Comparison of ENCODE assay signal across 3 cellular contexts in the genomic region with DNA sequence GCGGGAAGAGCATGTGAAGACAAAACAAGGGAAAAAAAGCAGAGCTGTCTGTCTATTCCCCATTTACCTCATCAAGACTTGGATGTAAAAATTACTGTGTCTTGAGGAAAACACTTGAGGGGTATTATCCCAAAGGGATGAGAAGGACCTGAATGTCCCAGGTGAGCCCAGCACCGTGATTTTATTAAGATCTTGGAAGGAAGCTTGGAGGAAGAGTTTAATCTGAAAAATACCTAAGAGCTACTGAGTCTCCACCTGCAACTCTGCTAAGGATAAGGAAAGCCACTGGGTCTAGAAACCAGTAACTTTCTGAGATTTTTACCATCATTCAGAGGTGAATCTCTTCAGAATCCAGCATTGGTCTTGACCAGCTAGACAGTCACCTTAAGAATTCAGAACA. TPM values are rescaled to one million over a fixed set of nuclear protein-coding genes. Genes with fewer than 3 reads are reported as not detected.
"Had no signal": no experiment of that assay in that cellular context is flagged by ENCODE, and none has a peak within 500 bp of the region (broad histone marks: within the 10 kb centered on the region; RNA-seq: fewer than 3 reads in every experiment).

TSS of gene OR1S1 (plus strand) at position 301 of the 400 bp plus-strand sequence.

RNA-seq across cellular contexts. Expression of gene OR1S1, which starts in this region (rescaled TPM):
- polyA plus RNA-seq: GM23248, GM23338, H1 had no signal
